In the genomic region with DNA sequence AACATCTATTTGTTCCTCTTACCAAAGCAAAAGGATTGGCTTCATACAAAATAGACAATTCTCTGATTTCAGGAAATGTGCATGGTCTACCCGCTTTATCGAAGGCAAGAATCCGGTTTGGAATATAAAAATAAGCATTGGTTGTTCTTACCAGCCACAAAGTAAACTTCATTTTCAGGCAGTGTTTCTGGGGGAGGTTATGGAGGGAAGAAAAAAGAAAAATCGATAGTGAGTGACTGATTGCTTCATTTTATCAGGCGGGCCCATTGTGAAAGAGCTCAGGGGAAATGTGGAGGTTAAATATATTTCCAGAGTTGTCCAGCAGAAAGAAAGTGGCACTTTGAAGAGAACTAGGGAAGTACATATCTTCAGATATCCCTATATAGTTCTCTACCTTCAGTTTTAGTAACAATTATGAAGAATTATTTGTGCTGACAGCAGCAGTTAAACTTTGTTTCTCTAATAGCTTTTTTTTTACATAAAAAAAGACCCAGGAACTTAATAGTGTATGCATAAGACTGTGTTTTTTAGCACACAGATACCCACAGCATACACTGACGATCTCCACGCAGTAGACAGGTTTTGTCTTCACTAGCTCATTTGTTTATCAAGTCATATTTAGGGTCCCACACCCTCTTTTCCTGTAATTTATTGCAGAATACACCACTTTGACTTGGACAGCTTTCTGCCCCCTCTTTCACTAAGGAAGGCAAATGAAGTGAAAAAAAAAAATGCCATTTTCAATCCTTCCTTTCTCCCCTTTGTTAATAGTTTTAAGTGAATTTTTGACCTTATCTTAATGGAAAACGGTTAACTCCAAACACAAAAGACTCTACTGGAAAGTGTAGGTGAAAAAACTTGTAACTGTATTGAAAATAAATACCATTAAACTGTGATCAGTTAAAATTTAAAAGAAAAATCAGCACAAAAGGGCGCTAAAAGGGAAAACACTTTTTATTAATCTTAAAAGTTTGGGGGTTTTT, we compare ENCODE assay signal across 20 cellular contexts. TPM values are rescaled to one million over a fixed set of nuclear protein-coding genes. Genes with fewer than 3 reads are reported as not detected.
DNase-seq lines count a peak whose midpoint lies in the region; FAIRE-seq and TF ChIP-seq lines count a peak whose summit lies in the region.
"Had no signal": no experiment of that assay in that cellular context is flagged by ENCODE, and none has a peak within 500 bp of the region (broad histone marks: within the 10 kb centered on the region; RNA-seq: fewer than 3 reads in every experiment).

No MANE protein-coding gene starts in this region.

- H3K56ac ChIP-seq in H1 (replicated peaks; ENCODE audit: insufficient read length, low read depth, low read length): no peak overlapping the region

- H2BK120ac ChIP-seq in H1 (replicated peaks; ENCODE audit: low read depth, low read length) (no peak overlapping the region), neuronal stem cell (ENCODE audit: low read depth, low read length) (no peak overlapping the region)

- CTCF ChIA-PET in HEK293T (lab: Yijun Ruan, JAX) (interaction anchor here (0.6 to 2.5 kb wide), 3 partner anchors 68 to 1710 kb away, joined by 3 to 15 read pairs (median 4); no protein-coding TSS in a partner anchor), H1 (lab: Charles Lee; ENCODE audit: partially characterized antibody) (interaction anchor here (0.6 to 10.0 kb wide), 9 partner anchors 8 to 472 kb away, joined by 3 to 79 read pairs (median 3); no protein-coding TSS in a partner anchor), PC-9 (lab: Charles Lee) (no interaction called here)

- H3K79me2 ChIP-seq in H1 (ENCODE audit: control insufficient read depth in 1 of 2, insufficient read depth in 2 of 2, low read length in 2 of 2) (no peaks in the 10 kb centered on the region), PC-9 (ENCODE audit: low read depth) (no peaks in the 10 kb centered on the region)

- H3K14ac ChIP-seq in H1 (ENCODE audit: insufficient read length): no peak overlapping the region
- H3K14ac ChIP-seq in neuronal stem cell (ENCODE audit: low read length): no peak overlapping the region

- TF ChIP-seq CTCF in H1 (IDR thresholded peaks at IDR 0.05; ENCODE audit: control extremely low read depth in 1 of 3, insufficient read depth in 1 of 3, low read depth in 1 of 3, low read length in 3 of 3): no peak
- no peak for TF ChIP-seq CTCF in PC-9 (conservative IDR thresholded peaks at IDR 0.05)

- no peak overlapping the region for H4K5ac ChIP-seq in H1 (ENCODE audit: insufficient read length, low read depth, low read length)

- DNase-seq in HEK293T (ENCODE audit: extremely low spot score) (no peak), NCI-H146 treated with DMSO at 0.1 percent for 48 hours (lab: John Stamatoyannopoulos, UW; ENCODE audit: unreplicated experiment) (peak; percentile 65), H1 (ENCODE audit: low read depth in 1 of 2, low spot score in 2 of 2) (no peak), neuronal stem cell (ENCODE audit: low spot score) (peak; percentile 23), COLO668 (lab: John Stamatoyannopoulos, UW; ENCODE audit: unreplicated experiment) (no peak), HTR-8/SVneo (ENCODE audit: insufficient read length, low spot score) (no peak), dermis blood vessel endothelial cell (no peak), PC-9 (no peak)
- DNase-seq: activated CD4-positive, alpha-beta memory T cell treated with anti-CD3 and anti-CD28 coated beads for 36 hours; activated effector memory CD4-positive, alpha-beta T cell treated with anti-CD3 and anti-CD28 coated beads, Interleukin-2, amount 50 U/mL, for 16 hours; GF-D8; HFFc6; Kasumi-1; left cardiac atrium; NCI-H2081 treated with DMSO at 0.1 percent for 48 hours; T1000 had no signal

- H3K23me2 ChIP-seq in H1 (ENCODE audit: low read depth, low read length): peaks cover 18% of the 10 kb centered on the region

- H2BK15ac ChIP-seq in H1 (ENCODE audit: low read length) (no peak overlapping the region), neuronal stem cell (ENCODE audit: low read length) (no peak overlapping the region)

- no peak overlapping the region for H4K91ac ChIP-seq in H1 (replicated peaks; ENCODE audit: insufficient read length, low read length)
- no peak overlapping the region for H4K91ac ChIP-seq in neuronal stem cell (ENCODE audit: low read depth, low read length, poor library complexity)

- peak overlapping the region; percentile 94 to 95; a peak in 2 of 4 replicates for H3K4me2 ChIP-seq in H1 (ENCODE audit: insufficient read depth in 1 of 2, low read depth in 2 of 2, low read length in 2 of 2)
- H3K4me2 ChIP-seq in neuronal stem cell (ENCODE audit: insufficient read depth, low read length, poor library complexity, severe bottlenecking): peak overlapping the region; percentile 71
- no peak overlapping the region for H3K4me2 ChIP-seq in PC-9

- H3K36me3 ChIP-seq in H1 (ENCODE audit: control insufficient read depth in 2 of 4, insufficient read depth in 4 of 4, low read length in 3 of 4): no peaks in the 10 kb centered on the region; a peak in 1 of 8 replicates
- H3K36me3 ChIP-seq in neuronal stem cell (replicated peaks in 1 of 2; ENCODE audit: control insufficient read depth in 2 of 2, insufficient read depth in 2 of 2, low read length in 2 of 2): peaks cover 0 to 71% of the 10 kb centered on the region in 2 donors
- H3K36me3 ChIP-seq in PC-9 (ENCODE audit: low read depth): no peaks in the 10 kb centered on the region
- H3K36me3 ChIP-seq: thoracic aorta had no signal

- no TSS peak for BruUV-seq in PC-9 (replicated peaks; lab: Mats Ljungman, UMichigan)

- H2BK12ac ChIP-seq in H1 (ENCODE audit: low read depth, low read length) (no peak overlapping the region), neuronal stem cell (ENCODE audit: low read length) (no peak overlapping the region)

- H2AK5ac ChIP-seq in H1 (ENCODE audit: low read depth, low read length) (no peak overlapping the region), neuronal stem cell (ENCODE audit: low read depth, low read length) (no peak overlapping the region)

- no peak overlapping the region for H3K27ac ChIP-seq in H1 (ENCODE audit: low read depth, low read length)
- no peak overlapping the region for H3K27ac ChIP-seq in neuronal stem cell (replicated peaks; ENCODE audit: low read length)
- H3K27ac ChIP-seq in PC-9: no peak overlapping the region
- H3K27ac ChIP-seq: thoracic aorta had no signal

- H3K79me1 ChIP-seq in H1 (ENCODE audit: low read depth, low read length) (no peaks in the 10 kb centered on the region), neuronal stem cell (ENCODE audit: low read depth, low read length) (peaks cover 8% of the 10 kb centered on the region)

- POLR2A ChIA-PET in HEK293T (lab: Yijun Ruan, JAX) (interaction anchor here (1.3 kb wide), 1 partner anchor 10 kb away, joined by 4 read pairs; no protein-coding TSS in a partner anchor), H1 (lab: Charles Lee; ENCODE audit: partially characterized antibody) (interaction anchor here (1.4 kb wide), 1 partner anchor 8 kb away, joined by 6 read pairs; no protein-coding TSS in a partner anchor), PC-9 (lab: Charles Lee; ENCODE audit: unreplicated experiment) (no interaction called here)

- H3K9me3 ChIP-seq in H1 (ENCODE audit: insufficient read depth in 2 of 2, low read depth in 1 of 2, low read length in 1 of 2) (no peaks in the 10 kb centered on the region), neuronal stem cell (replicated peaks in 1 of 2; ENCODE audit: control insufficient read depth in 2 of 2, insufficient read depth in 1 of 2, low read depth in 1 of 2, low read length in 2 of 2) (no peaks in the 10 kb centered on the region), PC-9 (ENCODE audit: insufficient read depth, low read depth) (no peaks in the 10 kb centered on the region)
- H3K9me3 ChIP-seq: thoracic aorta had no signal

- H2BK20ac ChIP-seq in H1 (ENCODE audit: low read length): no peak overlapping the region

- intact Hi-C loops in PC-9 (cut with micrococcal nuclease; ENCODE audit: unreplicated experiment): no loop called here

- 4% methylated on average over 9 of the region's 9 CpGs; no CpG with 5 or more reads in 1 of the 2 experiments for WGBS in H1 (ENCODE audit: extremely low coverage in 1 of 2, insufficient coverage in 1 of 2, insufficient read length in 1 of 2, insufficient replicate concordance in 2 of 2, low coverage in 1 of 2, low lambda C conversion rate in 2 of 2, missing lambda C conversion rate in 1 of 2), 2 experiments
- no CpG with 5 or more reads among the region's 9 CpGs for WGBS in neuronal stem cell (ENCODE audit: extremely low coverage in 2 of 2, insufficient read length in 2 of 2, insufficient replicate concordance in 1 of 2), 2 donors

- H4K8ac ChIP-seq in H1 (ENCODE audit: extremely low read depth, insufficient read depth, low read length) (no peak overlapping the region), neuronal stem cell (ENCODE audit: low read depth, low read length) (no peak overlapping the region)

- H3K23ac ChIP-seq in H1 (ENCODE audit: insufficient read length): no peak overlapping the region
- H3K23ac ChIP-seq in neuronal stem cell (ENCODE audit: low read depth, low read length, poor library complexity): no peak overlapping the region

- H3K18ac ChIP-seq in H1 (ENCODE audit: extremely low read depth, low read length) (no peak overlapping the region), neuronal stem cell (ENCODE audit: low read length) (no peak overlapping the region)

- no peak for TF ChIP-seq RAD21 in H1 (IDR thresholded peaks at IDR 0.05 in 1 of 2, conservative IDR thresholded peaks at IDR 0.05 in 1 of 2; ENCODE audit: low read depth in 2 of 2, low read length in 2 of 2)

- H3K9ac ChIP-seq in H1 (replicated peaks in 1 of 4; ENCODE audit: extremely low read depth in 1 of 4, low read depth in 3 of 4, low read length in 3 of 4): no peak overlapping the region
- H3K9ac ChIP-seq in neuronal stem cell (ENCODE audit: low read depth, low read length, poor library complexity): no peak overlapping the region

- H2AFZ ChIP-seq in H1 (ENCODE audit: low read length) (no peak overlapping the region), neuronal stem cell (ENCODE audit: low read length) (no peak overlapping the region), PC-9 (no peak overlapping the region)

- H3K4me3 ChIP-seq in H1 (ENCODE audit: extremely low read depth in 1 of 4, insufficient read depth in 2 of 4, low read depth in 3 of 4, low read length in 4 of 4) (peak overlapping the region in 1 of 4 experiments; percentile 62; a peak in 1 of 8 replicates), neuronal stem cell (ENCODE audit: low read length in 2 of 2) (peak overlapping the region; percentile 79 to 99), PC-9 (no peak overlapping the region)
- H3K4me3 ChIP-seq: thoracic aorta had no signal

- no peak for TF ChIP-seq POLR2A in H1 (IDR thresholded peaks at IDR 0.05; ENCODE audit: control extremely low read depth in 1 of 2, low read depth in 2 of 2, low read length in 2 of 2)

- H2BK5ac ChIP-seq in H1 (ENCODE audit: low read depth, low read length) (no peak overlapping the region), neuronal stem cell (ENCODE audit: low read length) (no peak overlapping the region)

- H3F3A ChIP-seq in PC-9 (ENCODE audit: insufficient read depth, low read depth): no peaks in the 10 kb centered on the region

- peaks cover 5 to 21% (median 18%) of the 10 kb centered on the region in 4 experiments for H3K4me1 ChIP-seq in H1 (replicated peaks in 1 of 4; ENCODE audit: control insufficient read depth in 3 of 4, insufficient read depth in 4 of 4, low read length in 3 of 4)
- H3K4me1 ChIP-seq in neuronal stem cell (ENCODE audit: control insufficient read depth in 2 of 2, insufficient read depth in 1 of 2, low read depth in 1 of 2, low read length in 2 of 2): peaks cover 0 to 14% of the 10 kb centered on the region in 2 donors
- H3K4me1 ChIP-seq in PC-9 (replicated peaks; ENCODE audit: insufficient read depth): 0 out of 2 replicates have a peak, but pooled peaks cover 3% of the 10 kb centered on the region

- H3K4ac ChIP-seq in H1 (replicated peaks; ENCODE audit: insufficient read length, low read depth, low read length) (no peak overlapping the region), neuronal stem cell (ENCODE audit: low read length) (no peak overlapping the region)

- no peaks in the 10 kb centered on the region for H3K9me2 ChIP-seq in PC-9 (ENCODE audit: insufficient read depth)

- FAIRE-seq in H1 (lab: Jason Lieb, UNC) (peak; percentile 13), HTR-8/SVneo (lab: Jason Lieb, UNC) (no peak)
- FAIRE-seq: bronchial epithelial cell, RCC 7860 had no signal

- no peak for TF ChIP-seq EP300 in H1 (IDR thresholded peaks at IDR 0.05; ENCODE audit: borderline replicate concordance in 1 of 2, low read depth in 2 of 2, low read length in 2 of 2)

- peaks cover 61 to 91% (median 76%) of the 10 kb centered on the region in 4 experiments for H3K27me3 ChIP-seq in H1 (replicated peaks in 1 of 4; ENCODE audit: control insufficient read depth in 3 of 4, extremely low read depth in 1 of 4, insufficient read depth in 3 of 4, low read length in 3 of 4)
- H3K27me3 ChIP-seq in neuronal stem cell (ENCODE audit: control insufficient read depth in 3 of 3, insufficient read depth in 3 of 3, low read depth in 1 of 3, low read length in 3 of 3): peaks cover 0 to 25% (median 7%) of the 10 kb centered on the region in 3 experiments
- H3K27me3 ChIP-seq in PC-9 (ENCODE audit: insufficient read depth, low read depth): no peaks in the 10 kb centered on the region

- peaks cover 4 to 11% of the 10 kb centered on the region in 2 experiments for H4K20me1 ChIP-seq in H1 (replicated peaks in 1 of 2; ENCODE audit: control insufficient read depth in 1 of 2, insufficient read depth in 2 of 2, low read length in 2 of 2)
- H4K20me1 ChIP-seq in PC-9 (ENCODE audit: insufficient read depth): no peaks in the 10 kb centered on the region

RNA-seq across cellular contexts. Expression of a gene that starts 2.9 kb away (rescaled TPM):
- total RNA-seq in H1 (2021; fragmentation: NEBNext Ultra II Directional; extraction: Animal tissue kit (Norgen Biotek cat#: 25700)): 0.35 and 0.48 TPM in 2 replicates
- polyA plus RNA-seq in H1 (2011; rRNA removed): 0.06 and 0.09 TPM in 2 replicates
- polyA plus RNA-seq in H1 (2011; cell fraction: cytosol; rRNA removed): 0.05 TPM
- polyA plus RNA-seq in H1 (2011; cell fraction: nucleus; rRNA removed): 0.03 TPM
- 0.08 to 0.22 TPM (median 0.14 TPM) in 4 replicates for polyA plus RNA-seq in H1 (2012, experiment 1 of 2)
- 0.12 TPM for polyA plus RNA-seq in H1 (2012, experiment 2 of 2)
- polyA plus RNA-seq in H1 (2013, experiment 1 of 2): 0.28 TPM
- polyA plus RNA-seq in H1 (2013, experiment 2 of 2): 0.26 TPM
- 0.03 TPM in 1 of 2 replicates, not detected in the other for polyA minus RNA-seq in H1 (2011; rRNA and poly(A)+ RNA removed)
- not detected for polyA minus RNA-seq in H1 (2011; cell fraction: cytosol; rRNA and poly(A)+ RNA removed)
- polyA minus RNA-seq in H1 (2011; cell fraction: nucleus; rRNA and poly(A)+ RNA removed): 0.30 TPM
- 11.3 TPM for polyA plus RNA-seq in neuronal stem cell (2013, experiment 1 of 2)
- polyA plus RNA-seq in neuronal stem cell (2013, experiment 2 of 2): 12.1 TPM
- total RNA-seq in dermis blood vessel endothelial cell (not detected in 2 replicates), PC-9 (2021) (not detected in 2 replicates)
- total RNA-seq: activated CD4-positive, alpha-beta memory T cell treated with anti-CD3 and anti-CD28 coated beads for 36 hours; bronchial epithelial cell; thoracic aorta had no signal
- polyA plus RNA-seq: CD14-positive monocyte had no signal

Comparison
In these comparisons a context has a peak if more than half of its experiments do, and no peak if none do; other contexts are left out.
1. DNase-seq: peak in NCI-H146 treated with DMSO at 0.1 percent for 48 hours (single experiment) and neuronal stem cell (single experiment); none in HEK293T (single experiment), H1 (0 of 2), COLO668 (single experiment), HTR-8/SVneo (single experiment), dermis blood vessel endothelial cell (single experiment) and PC-9 (0 of 2).